8 cellular contexts compared by ENCODE assay signal in the genomic region with DNA sequence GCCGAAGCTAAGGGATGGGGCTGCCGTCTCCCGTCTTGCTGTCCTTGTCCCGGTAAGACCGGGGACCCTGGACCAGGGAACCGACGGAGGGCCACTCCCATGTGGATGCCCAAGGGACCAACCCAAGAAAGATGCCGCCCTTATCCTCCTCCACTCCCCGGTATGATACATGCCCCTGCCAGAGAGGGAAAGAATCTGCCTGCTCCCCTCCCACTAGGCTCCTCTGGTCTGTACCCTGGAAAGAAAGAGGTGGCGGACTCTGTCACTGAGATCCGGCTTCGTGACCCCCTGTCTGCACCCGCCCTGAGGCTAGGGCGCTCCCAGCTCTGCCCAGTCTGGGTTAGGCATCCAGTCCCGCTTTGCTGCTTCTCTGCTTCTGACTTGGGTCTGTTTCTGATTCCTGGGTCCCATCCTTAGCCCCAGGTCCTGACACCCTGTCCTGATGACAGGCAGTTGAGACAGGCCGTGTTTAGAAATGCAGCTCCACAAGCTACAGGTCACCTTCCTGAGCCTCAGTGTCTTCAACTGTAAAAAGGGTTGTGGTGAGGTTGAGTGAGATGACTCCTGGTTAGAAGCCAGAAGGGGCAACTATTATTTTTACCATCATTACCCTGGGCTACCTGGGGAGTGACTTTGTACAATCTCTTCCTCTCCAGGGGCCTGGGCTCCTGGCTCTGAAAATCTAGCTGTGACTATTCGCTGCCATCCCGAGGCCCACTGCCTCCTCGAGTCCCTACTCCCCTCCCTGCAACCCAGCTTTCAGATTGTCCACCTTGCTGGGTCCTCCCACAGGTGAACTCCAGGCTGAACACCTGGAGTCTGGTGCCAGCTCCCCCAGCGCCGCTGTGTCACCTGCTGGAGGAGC. TPM values are rescaled to one million over a fixed set of nuclear protein-coding genes. Genes with fewer than 3 reads are reported as not detected.
DNase-seq lines count a peak whose midpoint lies in the region; ATAC-seq and TF ChIP-seq lines count a peak whose summit lies in the region.

No MANE protein-coding gene starts in this region.

- WGBS in lower leg skin, 2 donors: 27 to 31% methylated on average over 16 to 21 of the region's 21 CpGs

- no peaks in the 10 kb centered on the region for H3K27me3 Mint-ChIP-seq in activated CD4-positive, alpha-beta T cell treated with anti-CD3 and anti-CD28 coated beads for 36 hours

- intact Hi-C loops in activated CD4-positive, alpha-beta T cell treated with anti-CD3 and anti-CD28 coated beads for 36 hours (cut with DNase I, micrococcal nuclease): loop anchor here (1.0 to 10.0 kb wide), 14 partner anchors 29 to 1832 kb away; partner anchors contain the start of genes LAPTM5 (in 1 of the 2), MECR (in 1 of the 2), SERINC2 (in 1 of the 2) and SNRNP40 (in 1 of the 2)
- intact Hi-C loops in lower leg skin (cut with DNase I; ENCODE audit: low total_unique reads): loop anchor here (2.0 to 5.0 kb wide), 2 partner anchors 61 to 193 kb away; no protein-coding TSS in a partner anchor

- DNase-seq in activated CD4-positive, alpha-beta T cell treated with anti-CD3 and anti-CD28 coated beads for 36 hours: no peak
- DNase-seq in activated CD4-positive, alpha-beta T cell treated with anti-CD3 and anti-CD28 coated beads, Interleukin-2, amount 50 U/mL, for 48 hours: no peak
- DNase-seq in RKO (ENCODE audit: low spot score) (peak; percentile 61), osteoblast (ENCODE audit: insufficient read length, low spot score, missing footprints) (peak; percentile 36), HuH-7.5 (ENCODE audit: low spot score) (no peak), lower leg skin (ENCODE audit: low spot score in 2 of 2) (no peak)

- peaks cover 23% of the 10 kb centered on the region for H3K4me1 Mint-ChIP-seq in activated CD4-positive, alpha-beta T cell treated with anti-CD3 and anti-CD28 coated beads for 36 hours

- H3K9me3 Mint-ChIP-seq in activated CD4-positive, alpha-beta T cell treated with anti-CD3 and anti-CD28 coated beads for 36 hours (ENCODE audit: low read depth): peaks cover 6% of the 10 kb centered on the region

- H3K36me3 Mint-ChIP-seq in activated CD4-positive, alpha-beta T cell treated with anti-CD3 and anti-CD28 coated beads for 36 hours (ENCODE audit: low read depth): peaks cover 6% of the 10 kb centered on the region

- H3K9me3 ChIP-seq in endocrine pancreas (ENCODE audit: control insufficient read depth, low read length) (no peaks in the 10 kb centered on the region), osteoblast (ENCODE audit: low read depth, low read length) (peaks cover 3% of the 10 kb centered on the region)

- peak overlapping the region; percentile 93 for H3K27ac ChIP-seq in osteoblast (ENCODE audit: low read depth, low read length)

- no peak for ATAC-seq in activated CD4-positive, alpha-beta T cell treated with anti-CD3 and anti-CD28 coated beads for 36 hours
- no peak for ATAC-seq in HG02678 (IDR thresholded peaks at IDR 0.05; ENCODE audit: unreplicated experiment)

- H3K36me3 ChIP-seq in endocrine pancreas (ENCODE audit: control insufficient read depth, insufficient read depth, low read length) (no peaks in the 10 kb centered on the region), osteoblast (ENCODE audit: insufficient read depth, low read length) (no peaks in the 10 kb centered on the region)

- peaks cover 13% of the 10 kb centered on the region for H4K20me1 ChIP-seq in osteoblast (ENCODE audit: insufficient read depth, low read length)

- no peak for TF ChIP-seq POLR2A in lower leg skin (IDR thresholded peaks at IDR 0.05)

- H3K4me3 ChIP-seq in endocrine pancreas (ENCODE audit: control insufficient read depth, insufficient read depth, low read length): no peak overlapping the region
- peak overlapping the region; percentile 71 for H3K4me3 ChIP-seq in osteoblast (ENCODE audit: insufficient read depth, low read length)
- no peak overlapping the region for H3K4me3 ChIP-seq in lower leg skin (ENCODE audit: low read depth, poor library complexity, severe bottlenecking)

- peak overlapping the region; percentile 88 for H3K9ac ChIP-seq in endocrine pancreas (ENCODE audit: control insufficient read depth, insufficient read depth, low read length)

- H3K4me3 Mint-ChIP-seq in activated CD4-positive, alpha-beta T cell treated with anti-CD3 and anti-CD28 coated beads for 36 hours: peak overlapping the region; percentile 84

- no peaks in the 10 kb centered on the region for H3K27me3 ChIP-seq in endocrine pancreas (ENCODE audit: control insufficient read depth, insufficient read depth, low read length)
- H3K27me3 ChIP-seq in osteoblast (ENCODE audit: insufficient read depth, low read length): no peaks in the 10 kb centered on the region

- H3K4me1 ChIP-seq in endocrine pancreas (ENCODE audit: control insufficient read depth, insufficient read depth, low read length) (no peaks in the 10 kb centered on the region), osteoblast (ENCODE audit: insufficient read depth, low read length) (peaks cover 9% of the 10 kb centered on the region)

- no peak for TF ChIP-seq CTCF in osteoblast (IDR thresholded peaks at IDR 0.05; ENCODE audit: extremely low read depth, low read depth, low read length)
- TF ChIP-seq CTCF in lower leg skin (IDR thresholded peaks at IDR 0.05): peak in 1 of 3 donors; percentile 4

- POLR2A ChIA-PET in activated CD4-positive, alpha-beta T cell treated with anti-CD3 and anti-CD28 coated beads for 36 hours (lab: Charles Lee): interaction anchor here (0.5 to 2.2 kb wide), 8 partner anchors 9 to 71 kb away, joined by 3 to 14 read pairs (median 3); no protein-coding TSS in a partner anchor

- no peaks in the 10 kb centered on the region for H3K79me2 ChIP-seq in osteoblast (ENCODE audit: insufficient read depth, low read length)

- peak overlapping the region; percentile 90 for H3K4me2 ChIP-seq in osteoblast (ENCODE audit: insufficient read depth, low read length)

- no peak overlapping the region for H2AFZ ChIP-seq in osteoblast (ENCODE audit: low read length)

- CTCF ChIA-PET in activated CD4-positive, alpha-beta T cell treated with anti-CD3 and anti-CD28 coated beads for 36 hours (lab: Charles Lee): interaction anchor here (0.5 to 5.5 kb wide), 29 partner anchors 9 to 1112 kb away, joined by 3 to 229 read pairs (median 5); partner anchors contain the start of gene LAPTM5

- H3K27ac Mint-ChIP-seq in activated CD4-positive, alpha-beta T cell treated with anti-CD3 and anti-CD28 coated beads for 36 hours: peak overlapping the region; percentile 94

RNA-seq across cellular contexts. Expression of gene MATN1, which starts 3.7 kb away (rescaled TPM):
- total RNA-seq in activated CD4-positive, alpha-beta T cell treated with anti-CD3 and anti-CD28 coated beads for 36 hours: under 1 TPM; 0.32 to 0.43 TPM
- under 0.01 TPM in 1 of 2 replicates, not detected in the other for total RNA-seq in osteoblast
- total RNA-seq in lower leg skin: not detected

RNA-seq across cellular contexts. Expression of gene LAPTM5, which starts 37.9 kb away (rescaled TPM):
- total RNA-seq in activated CD4-positive, alpha-beta T cell treated with anti-CD3 and anti-CD28 coated beads for 36 hours: 100 to 1,000 TPM; 174 to 214 TPM
- total RNA-seq in osteoblast (0.72 and 1.8 TPM in 2 replicates), lower leg skin (10 to 100 TPM in 3 of 4 donors, 1 to 10 TPM in 1; 8.7 to 21.5 (median 15.6) TPM)

Comparison
In these comparisons a context has a peak if more than half of its experiments do, and no peak if none do; other contexts are left out.
1. DNase-seq: peak in RKO (single experiment) and osteoblast (single experiment); none in activated CD4-positive, alpha-beta T cell treated with anti-CD3 and anti-CD28 coated beads for 36 hours (single experiment), activated CD4-positive, alpha-beta T cell treated with anti-CD3 and anti-CD28 coated beads, Interleukin-2, amount 50 U/mL, for 48 hours (0 of 2), HuH-7.5 (single experiment) and lower leg skin (0 of 2).
2. RNA of gene LAPTM5, which starts 37.9 kb away (total RNA-seq): 174 to 214 TPM in activated CD4-positive, alpha-beta T cell treated with anti-CD3 and anti-CD28 coated beads for 36 hours; 8.7 to 21.5 TPM in lower leg skin and 0.72 to 1.8 TPM in osteoblast; every median in the first group is over 4 times any median in the second.